In genomic region chr14:53152909-53153701, GRCh38 we compare ENCODE assay signal across 8 cellular contexts. TPM values are rescaled to one million over a fixed set of nuclear protein-coding genes. Genes with fewer than 3 reads are reported as not detected.
DNase-seq lines count a peak whose midpoint lies in the region; ATAC-seq and TF ChIP-seq lines count a peak whose summit lies in the region.

Gene DDHD1 (minus strand): TSS chr14:53153323. CDS start chr14:53153098, 225 bp downstream.

- H3K9me3 ChIP-seq in CD4-positive, alpha-beta T cell (ENCODE audit: control insufficient read depth, low read length): no peaks in the 10 kb centered on the region
- no peaks in the 10 kb centered on the region for H3K9me3 ChIP-seq in endocrine pancreas (ENCODE audit: control insufficient read depth, low read length)

- H3K36me3 ChIP-seq in endocrine pancreas (ENCODE audit: control insufficient read depth, insufficient read depth, low read length): no peaks in the 10 kb centered on the region

- peak within 1 kb of the TSS; percentile 97 for H3K27ac Mint-ChIP-seq in CD4-positive, alpha-beta T cell

- peak within 1 kb of the TSS; percentile 99 for H3K4me3 Mint-ChIP-seq in CD4-positive, alpha-beta T cell

- peaks cover 24% of the 10 kb centered on the region for H3K36me3 Mint-ChIP-seq in CD4-positive, alpha-beta T cell (ENCODE audit: low read depth)

- intact Hi-C loops in CD4-positive, alpha-beta T cell (cut with DNase I, micrococcal nuclease): loop anchor here (2.0 to 10.0 kb wide), 9 partner anchors 44 to 1908 kb away; partner anchors contain the start of genes GPR137C (in 2 of the 2), TXNDC16 (in 2 of the 2), CGRRF1 (in 1 of the 2) and CNIH1 (in 1 of the 2)

- TF ChIP-seq CTCF in CD4-positive, alpha-beta T cell (IDR thresholded peaks at IDR 0.05): no peak

- CTCF ChIA-PET in CD4-positive, alpha-beta T cell (lab: Charles Lee): interaction anchor here (1.2 to 2.6 kb wide), 4 partner anchors 13 to 64 kb away, joined by 3 to 10 read pairs (median 9); no protein-coding TSS in a partner anchor

- ATAC-seq in CD4-positive, alpha-beta T cell (ENCODE audit: poor library complexity): peak; percentile 82
- ATAC-seq in GM19395 (IDR thresholded peaks at IDR 0.05; ENCODE audit: unreplicated experiment): peak; percentile 70
- ATAC-seq in HG03565 (IDR thresholded peaks at IDR 0.05; ENCODE audit: unreplicated experiment): peak; percentile 45

- H3K4me3 ChIP-seq in endocrine pancreas (ENCODE audit: control insufficient read depth, insufficient read depth, low read length): no peak within 1 kb of the TSS

- DNase-seq in CD4-positive, alpha-beta T cell: peak; percentile 69 to 92 (median 81)
- DNase-seq in NOMO-1 (lab: John Stamatoyannopoulos, UW; ENCODE audit: unreplicated experiment in 2 of 2): peak; percentile 42 to 72
- DNase-seq in activated CD8-positive, alpha-beta memory T cell treated with anti-CD3 and anti-CD28 coated beads for 48 hours (ENCODE audit: low read depth in 2 of 3, low spot score in 2 of 3): peak; percentile 58 to 78 (median 66)
- peak; percentile 91 for DNase-seq in mesenteric fat pad (ENCODE audit: low spot score)
- peak; percentile 62 to 78 for DNase-seq in stimulated activated CD8-positive, alpha-beta memory T cell treated with anti-CD3 and anti-CD28 coated beads, Interleukin-15, amount 100 ng/mL, for 4 hours (ENCODE audit: low read depth in 2 of 2)

- no peaks in the 10 kb centered on the region for H3K4me1 ChIP-seq in endocrine pancreas (ENCODE audit: control insufficient read depth, insufficient read depth, low read length)

- no peaks in the 10 kb centered on the region for H3K9me3 Mint-ChIP-seq in CD4-positive, alpha-beta T cell

- H3K27me3 ChIP-seq in CD4-positive, alpha-beta T cell (ENCODE audit: control insufficient read depth, insufficient read depth, low read length): no peaks in the 10 kb centered on the region
- no peaks in the 10 kb centered on the region for H3K27me3 ChIP-seq in endocrine pancreas (ENCODE audit: control insufficient read depth, insufficient read depth, low read length)

- H3K27me3 Mint-ChIP-seq in CD4-positive, alpha-beta T cell: no peaks in the 10 kb centered on the region

- peak within 1 kb of the TSS; percentile 27 for H3K9ac ChIP-seq in endocrine pancreas (ENCODE audit: control insufficient read depth, insufficient read depth, low read length)

- peak within 1 kb of the TSS; percentile 87 for H3K27ac ChIP-seq in CD4-positive, alpha-beta T cell (ENCODE audit: low read depth, low read length)

- POLR2A ChIA-PET in CD4-positive, alpha-beta T cell (lab: Charles Lee): interaction anchor here (0.7 to 5.7 kb wide), 29 partner anchors 9 to 1913 kb away, joined by 3 to 179 read pairs (median 4); partner anchors contain the start of genes ERO1A, GNG2, GPR137C and TMX1

- peaks cover 56% of the 10 kb centered on the region for H3K4me1 Mint-ChIP-seq in CD4-positive, alpha-beta T cell (ENCODE audit: low read depth)

RNA-seq across cellular contexts. Expression of gene DDHD1, which starts in this region (rescaled TPM):
- 10 to 100 TPM; 42.5 to 44.5 TPM for total RNA-seq in CD4-positive, alpha-beta T cell
- 21.3 TPM for total RNA-seq in mesenteric fat pad
